Comparison of ENCODE assay signal across 32 cellular contexts in the genomic region with DNA sequence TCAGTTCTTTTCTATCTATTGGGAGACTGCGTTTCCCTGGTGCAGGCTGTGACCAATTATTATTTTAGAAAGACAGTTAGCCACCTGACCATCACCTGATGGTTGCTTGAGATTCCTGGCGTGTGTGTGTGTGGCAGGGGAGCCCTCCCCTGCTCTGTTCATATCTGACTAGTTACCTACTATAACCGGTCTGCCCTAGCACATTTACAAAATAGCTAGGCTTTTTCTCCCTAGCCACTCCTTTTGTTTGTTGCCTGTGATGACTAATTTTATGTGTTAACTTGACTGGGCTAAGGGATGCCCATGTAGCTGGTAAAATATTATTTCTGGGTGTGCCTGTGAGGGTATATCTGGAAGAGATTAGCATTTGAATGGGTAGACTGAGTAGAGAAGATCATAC.
"Had no signal": no experiment of that assay in that cellular context is flagged by ENCODE, and none has a peak within 500 bp of the region (broad histone marks: within the 10 kb centered on the region; RNA-seq: fewer than 3 reads in every experiment).

No MANE protein-coding gene starts in this region.

- H3K36me3 Mint-ChIP-seq: activated CD8-positive, alpha-beta memory T cell treated with anti-CD3 and anti-CD28 coated beads, Interleukin-2, amount 10 ng/mL, durations not matched to agents 7 days and 5 days; activated naive CD8-positive, alpha-beta T cell treated with anti-CD3 and anti-CD28 coated beads for 36 hours had no signal

- H3K27ac Mint-ChIP-seq: activated B cell treated with CpG ODN at 0.5 μM for 24 hours; activated CD4-positive, alpha-beta memory T cell treated with anti-CD3 and anti-CD28 coated beads, Interleukin-2, amount 10 ng/mL, durations not matched to agents 7 days and 5 days; activated CD8-positive, alpha-beta memory T cell treated with anti-CD3 and anti-CD28 coated beads, Interleukin-2, amount 10 ng/mL, durations not matched to agents 7 days and 5 days; activated naive CD8-positive, alpha-beta T cell treated with anti-CD3 and anti-CD28 coated beads for 36 hours; T-helper 1 cell treated with Interleukin-12 subunit alpha and Interleukin-12 subunit beta and Interleukin-4 antibody, amounts not matched to agents 30 μg/mL and 1 μg/mL, for 36 hours; T-helper 2 cell treated with Interferon-gamma antibody and Interleukin-4, amounts not matched to agents 5 μg/mL and 100 μg/mL, for 36 hours had no signal

- H3K27me3 Mint-ChIP-seq: activated B cell treated with CpG ODN at 0.5 μM for 24 hours; activated CD4-positive, alpha-beta memory T cell treated with anti-CD3 and anti-CD28 coated beads, Interleukin-2, amount 10 ng/mL, durations not matched to agents 7 days and 5 days; activated CD8-positive, alpha-beta memory T cell treated with anti-CD3 and anti-CD28 coated beads, Interleukin-2, amount 10 ng/mL, durations not matched to agents 7 days and 5 days; central memory CD8-positive, alpha-beta T cell had no signal

- DNase-seq: activated B cell treated with CpG ODN at 0.5 μM for 24 hours; activated CD4-positive, alpha-beta memory T cell treated with anti-CD3 and anti-CD28 coated beads, Interleukin-2, amount 10 ng/mL, durations not matched to agents 7 days and 5 days; activated CD4-positive, alpha-beta T cell treated with anti-CD3 and anti-CD28 coated beads for 4 hours; activated CD4-positive, CD25-positive, alpha-beta regulatory T cell treated with anti-CD3 and anti-CD28 coated beads, Interleukin-2, amount 50 U/mL, for 72 hours; activated CD8-positive, alpha-beta memory T cell treated with anti-CD3 and anti-CD28 coated beads for 24 hours; activated CD8-positive, alpha-beta memory T cell treated with anti-CD3 and anti-CD28 coated beads, Interleukin-2, amount 10 ng/mL, durations not matched to agents 7 days and 5 days; activated CD8-positive, alpha-beta memory T cell treated with anti-CD3 and anti-CD28 coated beads, Interleukin-2, amount 50 U/mL, for 48 hours; activated effector memory CD4-positive, alpha-beta T cell treated with Interleukin-2 at 50 U/mL for 16 hours; activated naive CD4-positive, alpha-beta T cell treated with anti-CD3 and anti-CD28 coated beads, Interleukin-2, amount 50 U/mL, for 16 hours; activated naive CD8-positive, alpha-beta T cell treated with anti-CD3 and anti-CD28 coated beads for 36 hours; activated T-cell treated with anti-CD3 and anti-CD28 coated beads, Interleukin-2, amount 50 U/mL, for 48 hours; amniotic stem cell; MM.1S; MV-4-11; NCI-H1092; NCI-H1436 treated with DMSO at 0.1 percent for 48 hours; NCI-H187; NCI-H2029 treated with DMSO at 0.1 percent for 48 hours; NCI-H2171; NCI-H748 treated with DMSO at 0.1 percent for 48 hours; NK-92 treated with Interleukin-12 subunit alpha and Interleukin-12 subunit beta, amount 100 ng/mL, for 24 hours; PC-3; Peyer's patch; RPMI8226; SHP77 treated with DMSO at 0.1 percent for 48 hours; SK-N-SH had no signal

- H3K4me1 Mint-ChIP-seq: activated B cell treated with CpG ODN at 0.5 μM for 24 hours; activated CD4-positive, alpha-beta memory T cell treated with anti-CD3 and anti-CD28 coated beads, Interleukin-2, amount 10 ng/mL, durations not matched to agents 7 days and 5 days; activated CD8-positive, alpha-beta memory T cell treated with anti-CD3 and anti-CD28 coated beads, Interleukin-2, amount 10 ng/mL, durations not matched to agents 7 days and 5 days; activated naive CD8-positive, alpha-beta T cell treated with anti-CD3 and anti-CD28 coated beads for 36 hours; central memory CD8-positive, alpha-beta T cell had no signal

- H3K4me1 ChIP-seq: ascending aorta, Peyer's patch, SJSA1 had no signal

- H3K9me3 ChIP-seq: ascending aorta, Peyer's patch, SJSA1, SK-N-SH had no signal

- ATAC-seq: activated CD8-positive, alpha-beta memory T cell treated with anti-CD3 and anti-CD28 coated beads, Interleukin-2, amount 10 ng/mL, durations not matched to agents 7 days and 5 days; PC-3 had no signal

- H3K9me3 Mint-ChIP-seq: activated B cell treated with CpG ODN at 0.5 μM for 24 hours; activated CD4-positive, alpha-beta memory T cell treated with anti-CD3 and anti-CD28 coated beads, Interleukin-2, amount 10 ng/mL, durations not matched to agents 7 days and 5 days; central memory CD8-positive, alpha-beta T cell; T-helper 2 cell treated with Interferon-gamma antibody and Interleukin-4, amounts not matched to agents 5 μg/mL and 100 μg/mL, for 36 hours had no signal

- H3K36me3 ChIP-seq: ascending aorta, cardiac muscle cell, Peyer's patch, SJSA1 had no signal

- H3K4me3 ChIP-seq: ascending aorta, cardiac muscle cell, Peyer's patch, SJSA1 had no signal

- H3K4me3 Mint-ChIP-seq: activated B cell treated with CpG ODN at 0.5 μM for 24 hours; activated CD4-positive, alpha-beta memory T cell treated with anti-CD3 and anti-CD28 coated beads, Interleukin-2, amount 10 ng/mL, durations not matched to agents 7 days and 5 days; activated CD8-positive, alpha-beta memory T cell treated with anti-CD3 and anti-CD28 coated beads, Interleukin-2, amount 10 ng/mL, durations not matched to agents 7 days and 5 days; activated naive CD8-positive, alpha-beta T cell treated with anti-CD3 and anti-CD28 coated beads for 36 hours; central memory CD8-positive, alpha-beta T cell; T-helper 1 cell treated with Interleukin-12 subunit alpha and Interleukin-12 subunit beta and Interleukin-4 antibody, amounts not matched to agents 30 μg/mL and 1 μg/mL, for 36 hours; T-helper 2 cell treated with Interferon-gamma antibody and Interleukin-4, amounts not matched to agents 5 μg/mL and 100 μg/mL, for 36 hours had no signal
